1 cellular context compared by ENCODE assay signal in genomic region chr6:151847064-151847463, GRCh38.
TF ChIP-seq lines count a peak whose summit lies in the region.

No MANE protein-coding gene starts in this region.

TF ChIP-seq in HepG2, 621 proteins besides CTCF, POLR2A, EP300 and RAD21 (continued from another document and continues in another):
- TF ChIP-seq ZNF460 (CRISPR knock-in tag; IDR thresholded peaks at IDR 0.05; ENCODE audit: borderline replicate concordance) (no peak), GLI4 (CRISPR knock-in tag; IDR thresholded peaks at IDR 0.05; ENCODE audit: borderline replicate concordance) (no peak), ARID4A (CRISPR knock-in tag; IDR thresholded peaks at IDR 0.05; ENCODE audit: borderline replicate concordance) (no peak), ZNF644 (CRISPR knock-in tag; IDR thresholded peaks at IDR 0.05; ENCODE audit: low read depth) (peak; percentile 61; the same call in 1 of the 2 replicates), ZNF232 (CRISPR knock-in tag; IDR thresholded peaks at IDR 0.05; ENCODE audit: borderline replicate concordance) (peak; percentile 81; the same call in 1 of the 2 replicates), MEIS2 (CRISPR knock-in tag; IDR thresholded peaks at IDR 0.05) (0 out of 2 replicates have a peak, but pooled peaks have one; percentile 51), ZNF276 (CRISPR knock-in tag; IDR thresholded peaks at IDR 0.05; ENCODE audit: low read depth) (no peak), ZNF235 (CRISPR knock-in tag; IDR thresholded peaks at IDR 0.05; ENCODE audit: borderline replicate concordance) (no peak), ARID5B (CRISPR knock-in tag; IDR thresholded peaks at IDR 0.05) (peak; percentile 24; the same call in 1 of the 2 replicates), ZFP36L2 (CRISPR knock-in tag; IDR thresholded peaks at IDR 0.05) (no peak), ZBTB25 (CRISPR knock-in tag; IDR thresholded peaks at IDR 0.05) (0 out of 2 replicates have a peak, but pooled peaks have one; percentile 38), KLF16 (CRISPR knock-in tag; IDR thresholded peaks at IDR 0.05) (peak in 1 of 2 experiments; percentile 61; a peak in 1 of 4 replicates), SMAD3 (CRISPR knock-in tag; IDR thresholded peaks at IDR 0.05) (0 out of 2 replicates have a peak, but pooled peaks have one; percentile 64), NKX3-1 (CRISPR knock-in tag; IDR thresholded peaks at IDR 0.05) (peak; percentile 92), ZBED4 (CRISPR knock-in tag; IDR thresholded peaks at IDR 0.05; ENCODE audit: borderline replicate concordance) (peak; percentile 71), ZNF513 (CRISPR knock-in tag; conservative IDR thresholded peaks at IDR 0.05) (no peak), ZNF562 (CRISPR knock-in tag; IDR thresholded peaks at IDR 0.05; ENCODE audit: borderline replicate concordance) (no peak), ZNF331 (CRISPR knock-in tag; IDR thresholded peaks at IDR 0.05) (peak; percentile 64), ZNF574 (CRISPR knock-in tag; IDR thresholded peaks at IDR 0.05) (0 out of 2 replicates have a peak, but pooled peaks have one; percentile 27), ZSCAN9 (CRISPR knock-in tag; IDR thresholded peaks at IDR 0.05; ENCODE audit: borderline replicate concordance) (peak; percentile 80; the same call in 1 of the 2 replicates), HIC2 (CRISPR knock-in tag; IDR thresholded peaks at IDR 0.05; ENCODE audit: low read depth) (no peak), BCL6 (CRISPR knock-in tag; IDR thresholded peaks at IDR 0.05) (no peak), KDM4B (CRISPR knock-in tag; IDR thresholded peaks at IDR 0.05) (0 out of 2 replicates have a peak, but pooled peaks have one; percentile 49), NFIC (IDR thresholded peaks at IDR 0.05; ENCODE audit: low read length) (no peak), SOX5 (CRISPR knock-in tag; IDR thresholded peaks at IDR 0.05; ENCODE audit: borderline replicate concordance) (peak; percentile 14; the same call in 1 of the 2 replicates), MIXL1 (CRISPR knock-in tag; IDR thresholded peaks at IDR 0.05) (0 out of 2 replicates have a peak, but pooled peaks have one; percentile 18), MIER2 (CRISPR knock-in tag; IDR thresholded peaks at IDR 0.05) (peak; percentile 98), ZBTB20 (CRISPR knock-in tag; IDR thresholded peaks at IDR 0.05; ENCODE audit: borderline replicate concordance, low read depth) (peak; percentile 36; the same call in 1 of the 2 replicates), ZNF569 (CRISPR knock-in tag; IDR thresholded peaks at IDR 0.05; ENCODE audit: borderline replicate concordance) (no peak), EHMT2 (IDR thresholded peaks at IDR 0.05; ENCODE audit: borderline replicate concordance, low read depth, low read length) (peak; percentile 87; the same call in 1 of the 2 replicates), ZNF256 (CRISPR knock-in tag; conservative IDR thresholded peaks at IDR 0.05) (peak; percentile 60; the same call in 1 of the 2 replicates)
